In the genomic region with DNA sequence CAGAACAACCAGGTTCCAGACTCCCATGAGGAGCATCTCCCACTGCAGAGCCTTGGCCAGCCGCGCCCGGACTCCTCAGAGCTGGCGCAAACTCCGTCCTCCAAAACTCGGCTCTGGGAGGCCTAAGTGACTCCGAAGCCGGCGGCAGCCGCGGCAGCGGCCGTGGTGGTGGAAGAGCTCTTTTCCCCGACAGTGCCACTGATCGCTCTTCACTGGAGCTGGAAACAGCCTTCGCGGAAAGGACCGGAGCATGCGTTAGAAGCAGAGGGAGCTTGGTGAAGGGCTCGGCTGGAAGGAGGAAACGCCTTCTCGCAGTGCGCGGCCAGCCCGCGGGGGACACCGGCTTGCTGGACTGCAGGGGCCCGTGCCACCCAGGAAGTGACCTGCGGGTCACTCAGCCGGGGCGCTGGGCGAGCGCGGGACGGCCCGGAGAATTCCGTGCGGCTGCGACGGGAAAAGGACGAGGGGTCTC, we compare ENCODE assay signal across 12 cellular contexts. TPM values are rescaled to one million over a fixed set of nuclear protein-coding genes. Genes with fewer than 3 reads are reported as not detected.
DNase-seq lines count a peak whose midpoint lies in the region; ATAC-seq and TF ChIP-seq lines count a peak whose summit lies in the region.
"Had no signal": no experiment of that assay in that cellular context is flagged by ENCODE, and none has a peak within 500 bp of the region (broad histone marks: within the 10 kb centered on the region; RNA-seq: fewer than 3 reads in every experiment).

No MANE protein-coding gene starts in this region.

- H3K27me3 Mint-ChIP-seq in activated naive CD4-positive, alpha-beta T cell treated with anti-CD3 and anti-CD28 coated beads, Interleukin-2, amount 10 ng/mL, durations not matched to agents 7 days and 5 days = peaks cover 99% of the 10 kb centered on the region
- H3K27me3 Mint-ChIP-seq in activated naive CD4-positive, alpha-beta T cell treated with anti-CD3 and anti-CD28 coated beads for 36 hours (ENCODE audit: low read depth) = peaks cover 86% of the 10 kb centered on the region
- peaks cover 99% of the 10 kb centered on the region for H3K27me3 Mint-ChIP-seq in WTC11 (ENCODE audit: low read depth)

- no peak for DNase-seq in activated naive CD4-positive, alpha-beta T cell treated with anti-CD3 and anti-CD28 coated beads, Interleukin-2, amount 10 ng/mL, durations not matched to agents 7 days and 5 days
- no peak for DNase-seq in activated naive CD4-positive, alpha-beta T cell treated with anti-CD3 and anti-CD28 coated beads for 36 hours
- DNase-seq in WTC11 (ENCODE audit: low spot score) (no peak), mesendoderm (peak; percentile 61), transverse colon (no peak), HEK293T (ENCODE audit: extremely low spot score) (no peak), NCI-H2107 treated with DMSO at 0.1 percent for 48 hours (lab: John Stamatoyannopoulos, UW; ENCODE audit: unreplicated experiment) (no peak)
- DNase-seq: C1 segment of cervical spinal cord, NCI-H226 had no signal

- H3K9me3 Mint-ChIP-seq in activated naive CD4-positive, alpha-beta T cell treated with anti-CD3 and anti-CD28 coated beads, Interleukin-2, amount 10 ng/mL, durations not matched to agents 7 days and 5 days = no peaks in the 10 kb centered on the region
- H3K9me3 Mint-ChIP-seq in activated naive CD4-positive, alpha-beta T cell treated with anti-CD3 and anti-CD28 coated beads for 36 hours = no peaks in the 10 kb centered on the region
- no peaks in the 10 kb centered on the region for H3K9me3 Mint-ChIP-seq in WTC11

- H4K5ac ChIP-seq in mesendoderm (ENCODE audit: low read length) = no peak overlapping the region

- peaks cover 24% of the 10 kb centered on the region for H3K4me1 Mint-ChIP-seq in activated naive CD4-positive, alpha-beta T cell treated with anti-CD3 and anti-CD28 coated beads, Interleukin-2, amount 10 ng/mL, durations not matched to agents 7 days and 5 days
- peaks cover 38% of the 10 kb centered on the region for H3K4me1 Mint-ChIP-seq in activated naive CD4-positive, alpha-beta T cell treated with anti-CD3 and anti-CD28 coated beads for 36 hours (ENCODE audit: low read depth)
- peaks cover 31% of the 10 kb centered on the region for H3K4me1 Mint-ChIP-seq in WTC11

- H3K36me3 ChIP-seq in mesendoderm (ENCODE audit: control insufficient read depth, insufficient read depth, low read length) (no peaks in the 10 kb centered on the region), transverse colon (no peaks in the 10 kb centered on the region)

- H3K4me2 ChIP-seq in mesendoderm (ENCODE audit: low read length) = peak overlapping the region; percentile 8

- H3K9me3 ChIP-seq in transverse colon = no peaks in the 10 kb centered on the region

- H3K18ac ChIP-seq in mesendoderm (ENCODE audit: low read length) = no peak overlapping the region

- H2AK5ac ChIP-seq in mesendoderm (ENCODE audit: low read length) = no peak overlapping the region

- H4K8ac ChIP-seq in mesendoderm (ENCODE audit: low read depth, low read length) = no peak overlapping the region

- TF ChIP-seq CTCF in WTC11 (IDR thresholded peaks at IDR 0.05) (no peak), transverse colon (IDR thresholded peaks at IDR 0.05) (no peak)

- H3K36me3 Mint-ChIP-seq in activated naive CD4-positive, alpha-beta T cell treated with anti-CD3 and anti-CD28 coated beads, Interleukin-2, amount 10 ng/mL, durations not matched to agents 7 days and 5 days = peaks cover under 1% of the 10 kb centered on the region
- no peaks in the 10 kb centered on the region for H3K36me3 Mint-ChIP-seq in activated naive CD4-positive, alpha-beta T cell treated with anti-CD3 and anti-CD28 coated beads for 36 hours (ENCODE audit: low read depth)
- no peaks in the 10 kb centered on the region for H3K36me3 Mint-ChIP-seq in WTC11

- peaks cover 89% of the 10 kb centered on the region for H3K27me3 ChIP-seq in mesendoderm (ENCODE audit: insufficient read depth, low read length, poor library complexity)
- peaks cover 92% of the 10 kb centered on the region for H3K27me3 ChIP-seq in transverse colon

- H3K9ac ChIP-seq in mesendoderm (ENCODE audit: low read length) = no peak overlapping the region

- TF ChIP-seq EP300 in transverse colon (IDR thresholded peaks at IDR 0.05; ENCODE audit: low read depth) = no peak

- H2BK5ac ChIP-seq in mesendoderm (ENCODE audit: low read length) = no peak overlapping the region

- H3K4me1 ChIP-seq in mesendoderm (ENCODE audit: control insufficient read depth, low read depth, low read length) = peaks cover 3% of the 10 kb centered on the region
- H3K4me1 ChIP-seq in transverse colon = peaks cover 4 to 43% (median 24%) of the 10 kb centered on the region in 4 donors

- CTCF ChIA-PET in activated naive CD4-positive, alpha-beta T cell treated with anti-CD3 and anti-CD28 coated beads, Interleukin-2, amount 10 ng/mL, durations not matched to agents 7 days and 5 days (lab: Charles Lee) = interaction anchor here (1.3 to 1.8 kb wide), 3 partner anchors 9 to 42 kb away, joined by 3 to 6 read pairs (median 5); no protein-coding TSS in a partner anchor
- CTCF ChIA-PET in activated naive CD4-positive, alpha-beta T cell treated with anti-CD3 and anti-CD28 coated beads for 36 hours (lab: Charles Lee) = interaction anchor here (1.0 kb wide), 2 partner anchors 8 to 9 kb away, joined by 3 to 4 read pairs; no protein-coding TSS in a partner anchor
- CTCF ChIA-PET in WTC11 (lab: Charles Lee) (interaction anchor here (0.7 to 2.4 kb wide), 7 partner anchors 9 to 401 kb away, joined by 3 to 12 read pairs (median 3); no protein-coding TSS in a partner anchor), HEK293T (lab: Yijun Ruan, JAX) (no interaction called here)

- peak overlapping the region; percentile 14 for H3K27ac Mint-ChIP-seq in activated naive CD4-positive, alpha-beta T cell treated with anti-CD3 and anti-CD28 coated beads, Interleukin-2, amount 10 ng/mL, durations not matched to agents 7 days and 5 days
- no peak overlapping the region for H3K27ac Mint-ChIP-seq in activated naive CD4-positive, alpha-beta T cell treated with anti-CD3 and anti-CD28 coated beads for 36 hours
- no peak overlapping the region for H3K27ac Mint-ChIP-seq in WTC11

- H2BK15ac ChIP-seq in mesendoderm (replicated peaks; ENCODE audit: low read depth) = no peak overlapping the region

- H2BK120ac ChIP-seq in mesendoderm (ENCODE audit: low read depth, low read length) = no peak overlapping the region

- WGBS in mesendoderm (ENCODE audit: extremely low coverage, insufficient coverage, low lambda C conversion rate) = no CpG with 5 or more reads among the region's 41 CpGs
- 14% methylated on average over 28 of the region's 41 CpGs; no CpG with 5 or more reads in 1 of the 2 donors for WGBS in transverse colon (ENCODE audit: low coverage in 1 of 2), 2 donors

- no peak overlapping the region for H3K4ac ChIP-seq in mesendoderm (ENCODE audit: low read depth, low read length)

- H3K4me3 ChIP-seq in mesendoderm (ENCODE audit: low read length) (no peak overlapping the region), transverse colon (peak overlapping the region; percentile 1 to 73 (median 44))
- H3K4me3 ChIP-seq: lung had no signal

- TF ChIP-seq POLR2A in transverse colon (IDR thresholded peaks at IDR 0.05) = peak; percentile 44

- no peak overlapping the region for H3K23ac ChIP-seq in mesendoderm (ENCODE audit: low read length)

- ATAC-seq in WTC11 (peak; percentile 4), GM18520 (IDR thresholded peaks at IDR 0.05; ENCODE audit: unreplicated experiment) (no peak)

- no peak overlapping the region for H3K27ac ChIP-seq in mesendoderm (ENCODE audit: low read depth, low read length)
- peak overlapping the region; percentile 76 to 99 (median 96) for H3K27ac ChIP-seq in transverse colon

- POLR2A ChIA-PET in WTC11 (lab: Charles Lee) (interaction anchor here (0.8 kb wide), 1 partner anchor 29 kb away, joined by 3 read pairs; no protein-coding TSS in a partner anchor), HEK293T (lab: Yijun Ruan, JAX) (no interaction called here)

- intact Hi-C loops in activated naive CD4-positive, alpha-beta T cell treated with anti-CD3 and anti-CD28 coated beads for 36 hours (cut with micrococcal nuclease) = loop anchor here (5.0 kb wide), 1 partner anchor 38 kb away; the partner anchor contains the start of gene HOXA9
- intact Hi-C loops in transverse colon (cut with DNase I; ENCODE audit: low total_unique reads) = loop anchor here (10.0 kb wide), 1 partner anchor 370 kb away; no protein-coding TSS in a partner anchor

- no peak overlapping the region for H3K4me3 Mint-ChIP-seq in activated naive CD4-positive, alpha-beta T cell treated with anti-CD3 and anti-CD28 coated beads, Interleukin-2, amount 10 ng/mL, durations not matched to agents 7 days and 5 days
- no peak overlapping the region for H3K4me3 Mint-ChIP-seq in activated naive CD4-positive, alpha-beta T cell treated with anti-CD3 and anti-CD28 coated beads for 36 hours
- H3K4me3 Mint-ChIP-seq in WTC11 = peak overlapping the region; percentile 42

- H3K56ac ChIP-seq in mesendoderm (ENCODE audit: low read length) = no peak overlapping the region

- H3K79me1 ChIP-seq in mesendoderm (ENCODE audit: low read length) = no peaks in the 10 kb centered on the region

- H3K79me2 ChIP-seq in mesendoderm (ENCODE audit: control insufficient read depth, insufficient read depth, low read length) = no peaks in the 10 kb centered on the region

- in situ Hi-C loops in transverse colon (cut with MboI; ENCODE audit: low pct_ligation_motif_present in 1 of 4, low pct_unique_long_range_greater_than_20kb in 1 of 4, low sequenced_read_pairs in 3 of 4) = loop anchor here (10.0 to 25.0 kb wide), 7 partner anchors 370 to 807 kb away; no protein-coding TSS in a partner anchor

RNA-seq across cellular contexts. Expression of gene HOXA13, which starts 5.0 kb away (rescaled TPM):
- not detected for total RNA-seq in activated naive CD4-positive, alpha-beta T cell treated with anti-CD3 and anti-CD28 coated beads for 36 hours
- total RNA-seq in WTC11 (2021) (not detected in 3 replicates), transverse colon (10 to 100 TPM; 22.5 to 69.9 (median 38.7) TPM)
- 0.04 TPM for polyA plus RNA-seq in mesendoderm (2013, experiment 1 of 2)
- polyA plus RNA-seq in mesendoderm (2013, experiment 2 of 2) = 0.06 TPM
- total RNA-seq: lung had no signal
- polyA plus RNA-seq: esophagus, lung had no signal

RNA-seq across cellular contexts. Expression of gene HOXA11, which starts 19.9 kb away (rescaled TPM):
- not detected for total RNA-seq in activated naive CD4-positive, alpha-beta T cell treated with anti-CD3 and anti-CD28 coated beads for 36 hours
- not detected in 3 replicates for total RNA-seq in WTC11 (2021)
- polyA plus RNA-seq in mesendoderm (2013, experiment 1 of 2) = not detected
- not detected for polyA plus RNA-seq in mesendoderm (2013, experiment 2 of 2)
- total RNA-seq in transverse colon = 10 to 100 TPM in 1 of 4 donors, 1 to 10 TPM in 3; 4.5 to 21.3 (median 7.7) TPM
- total RNA-seq: lung had no signal
- polyA plus RNA-seq: esophagus, lung had no signal

RNA-seq across cellular contexts. Expression of gene HOXA10, which starts 30.8 kb away (rescaled TPM):
- total RNA-seq in activated naive CD4-positive, alpha-beta T cell treated with anti-CD3 and anti-CD28 coated beads for 36 hours = not detected
- 0.07 TPM in 1 of 3 replicates, not detected in the others for total RNA-seq in WTC11 (2021)
- not detected for polyA plus RNA-seq in mesendoderm (2013, experiment 1 of 2)
- not detected for polyA plus RNA-seq in mesendoderm (2013, experiment 2 of 2)
- 10 to 100 TPM; 19.8 to 68.9 (median 36.4) TPM for total RNA-seq in transverse colon

RNA-seq across cellular contexts. Expression of gene EVX1, which starts 37.7 kb away (rescaled TPM):
- not detected for total RNA-seq in activated naive CD4-positive, alpha-beta T cell treated with anti-CD3 and anti-CD28 coated beads for 36 hours
- total RNA-seq in WTC11 (2021) = not detected in 3 replicates
- 32.8 TPM for polyA plus RNA-seq in mesendoderm (2013, experiment 1 of 2)
- 29.6 TPM for polyA plus RNA-seq in mesendoderm (2013, experiment 2 of 2)
- total RNA-seq in transverse colon = 10 to 100 TPM in 1 of 4 donors, 1 to 10 TPM in 2, not detected in 1; 1.4 to 17.2 (median 3.4) TPM
- total RNA-seq: lung had no signal
- polyA plus RNA-seq: esophagus, lung had no signal

RNA-seq across cellular contexts. Expression of gene HOXA9, which starts 39.5 kb away (rescaled TPM):
- total RNA-seq in activated naive CD4-positive, alpha-beta T cell treated with anti-CD3 and anti-CD28 coated beads for 36 hours = not detected
- not detected in 3 replicates for total RNA-seq in WTC11 (2021)
- polyA plus RNA-seq in mesendoderm (2013, experiment 1 of 2) = not detected
- polyA plus RNA-seq in mesendoderm (2013, experiment 2 of 2) = not detected
- total RNA-seq in transverse colon = 100 to 1,000 TPM in 1 of 4 donors, 10 to 100 TPM in 3; 19.5 to 130 (median 50.6) TPM

Comparison
In these comparisons a context has a peak if more than half of its experiments do, and no peak if none do; other contexts are left out.
1. RNA of gene HOXA13, which starts 5.0 kb away (total RNA-seq): 22.5 to 69.9 TPM in transverse colon; not detected in WTC11 and not detected in activated naive CD4-positive, alpha-beta T cell treated with anti-CD3 and anti-CD28 coated beads for 36 hours; every median in the first group is over 10 times any median in the second.
2. RNA of gene HOXA10, which starts 30.8 kb away (total RNA-seq): 19.8 to 68.9 TPM in transverse colon; 0.07 TPM in WTC11 and not detected in activated naive CD4-positive, alpha-beta T cell treated with anti-CD3 and anti-CD28 coated beads for 36 hours; every median in the first group is over 10 times any median in the second.